In genomic region chr12:64802180-64802775, GRCh38 we compare ENCODE assay signal across 8 cellular contexts. TPM values are rescaled to one million over a fixed set of nuclear protein-coding genes. Genes with fewer than 3 reads are reported as not detected.
DNase-seq lines count a peak whose midpoint lies in the region; ATAC-seq, FAIRE-seq and TF ChIP-seq lines count a peak whose summit lies in the region.
"Not testable (repeated sequence)": the region's sequence is repeated elsewhere in the genome, so short reads cannot be mapped to it uniquely, and the experiment has no call there.

No MANE protein-coding gene starts in this region.

- H3K27me3 ChIP-seq in body of pancreas; right cardiac atrium (ENCODE audit: control insufficient read depth, insufficient read depth): not testable (repeated sequence)

- H3K9me3 ChIP-seq in body of pancreas; right cardiac atrium (ENCODE audit: control insufficient read depth, low read length): not testable (repeated sequence)

- not testable (repeated sequence) for TF ChIP-seq POLR2A in GM12892 (IDR thresholded peaks at IDR 0.05; ENCODE audit: low read depth, low read length); body of pancreas (IDR thresholded peaks at IDR 0.05)

- H3K27ac ChIP-seq in VCaP; body of pancreas; right cardiac atrium (ENCODE audit: low read length): not testable (repeated sequence)

- DNase-seq in 8988T (peak; percentile 45), GM12892 (ENCODE audit: insufficient read length) (peak; percentile 36), NCI-H2227 treated with DMSO at 0.1 percent for 48 hours (lab: John Stamatoyannopoulos, UW) (peak; percentile 52), body of pancreas (peak; percentile 37 to 68 (median 44)), right cardiac atrium (peak; percentile 32 to 77 (median 67)), posterior cingulate gyrus (peak; percentile 26 to 92 (median 62))

- WGBS in body of pancreas, 2 donors, result 37 to 39% methylated on average over 6 to 8 of the region's 8 CpGs
- WGBS in right cardiac atrium, result 36% methylated on average over 8 of the region's 8 CpGs

- peak; percentile 88 for FAIRE-seq in GM12892 (lab: Jason Lieb, UNC)

- not testable (repeated sequence) for H3K4me1 ChIP-seq in body of pancreas; right cardiac atrium (ENCODE audit: control insufficient read depth, insufficient read depth, low read length)

- intact Hi-C loops in body of pancreas (cut with DNase I), result not testable (repeated sequence)
- intact Hi-C loops in right cardiac atrium (cut with DNase I) (loop anchor here in 1 of 4 donors (10.0 kb wide), 1 partner anchor 323 kb away; the partner anchor contains the start of gene WIF1), posterior cingulate gyrus (cut with DNase I) (loop anchor here (5.0 kb wide), 1 partner anchor 320 kb away; the partner anchor contains the start of gene WIF1)

- not testable (repeated sequence) for H3K4me3 ChIP-seq in body of pancreas; right cardiac atrium (ENCODE audit: low read length)

- H3K36me3 ChIP-seq in body of pancreas (replicated peaks in 1 of 2; ENCODE audit: insufficient read depth in 1 of 2, low read depth in 2 of 2), result not testable (repeated sequence)

- peak; percentile 87 for ATAC-seq in HG03354 (IDR thresholded peaks at IDR 0.05; ENCODE audit: poor library complexity, severe bottlenecking, unreplicated experiment)
- peak; percentile 56 for ATAC-seq in body of pancreas
- peak; percentile 60 to 72 for ATAC-seq in right cardiac atrium

- peak; percentile 98 for TF ChIP-seq CTCF in VCaP (conservative IDR thresholded peaks at IDR 0.05)
- TF ChIP-seq CTCF in body of pancreas (IDR thresholded peaks at IDR 0.05), result peak; percentile 53 to 85 (median 69)

RNA-seq across cellular contexts. Expression of gene TBC1D30, which starts 22.2 kb away (rescaled TPM):
- polyA plus RNA-seq in GM12892 (2012; ENCODE audit: missing spikeins), result 2.3 TPM
- total RNA-seq in body of pancreas (10 to 100 TPM; 68.7 to 91.0 TPM), right cardiac atrium (1 to 10 TPM; 1.3 to 1.6 (median 1.5) TPM)
- polyA plus RNA-seq in right cardiac atrium, result 0.57 TPM

RNA-seq across cellular contexts. Expression of gene GNS, which starts 43.1 kb away (rescaled TPM):
- polyA plus RNA-seq in GM12892 (2012; ENCODE audit: missing spikeins), result 15.7 TPM
- total RNA-seq in body of pancreas (10 to 100 TPM; 29.3 to 43.1 TPM), right cardiac atrium (100 to 1,000 TPM in 1 of 4 donors, 10 to 100 TPM in 3; 90.8 to 105 (median 96.9) TPM)
- 33.6 TPM for polyA plus RNA-seq in right cardiac atrium

Comparison
In these comparisons a context has a peak if more than half of its experiments do, and no peak if none do; other contexts are left out.
1. RNA of gene TBC1D30, which starts 22.2 kb away (total RNA-seq): 68.7 to 91.0 TPM in body of pancreas; 1.3 to 1.6 TPM in right cardiac atrium; every median in the first group is over 10 times any median in the second.
2. Peak in every context shown above with its lines, with median percentiles within 50 percentile points of each other: DNase-seq and ATAC-seq.